ENCODE assay signal across 14 cellular contexts in the genomic region with DNA sequence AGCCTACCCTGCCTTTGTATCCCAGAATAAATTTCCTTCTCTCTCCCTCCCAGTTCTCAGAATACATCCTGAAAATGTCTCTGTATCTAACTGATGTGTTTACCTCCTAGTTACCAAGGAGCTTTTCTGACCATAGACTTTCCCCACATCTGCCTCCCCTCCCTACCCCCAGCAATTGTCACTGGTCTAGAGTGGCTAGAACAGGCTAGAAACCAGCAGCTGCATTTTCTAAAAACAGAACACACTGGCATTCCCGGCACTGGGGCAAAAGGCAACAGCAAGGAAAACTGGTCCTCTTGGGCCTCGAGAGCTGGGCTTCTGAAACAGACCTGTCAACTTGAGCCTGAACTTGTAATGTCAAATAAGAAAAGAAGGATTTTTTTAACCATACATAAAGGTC. TPM values are rescaled to one million over a fixed set of nuclear protein-coding genes. Genes with fewer than 3 reads are reported as not detected.
"Had no signal": no experiment of that assay in that cellular context is flagged by ENCODE, and none has a peak within 500 bp of the region (broad histone marks: within the 10 kb centered on the region; RNA-seq: fewer than 3 reads in every experiment).

No MANE protein-coding gene starts in this region.

- H3K27me3 ChIP-seq: brain microvascular endothelial cell, neural progenitor cell, ovary, stomach, vagina had no signal

- DNase-seq: activated CD4-positive, alpha-beta T cell treated with anti-CD3 and anti-CD28 coated beads, Interleukin-2, amount 50 U/mL, for 4 hours; activated CD4-positive, CD25-positive, alpha-beta regulatory T cell treated with anti-CD3 and anti-CD28 coated beads, Interleukin-2, amount 50 U/mL, for 72 hours; activated T-cell treated with anti-CD3 and anti-CD28 coated beads, Interleukin-2, amount 50 U/mL, for 1 hour; amniotic stem cell; brain microvascular endothelial cell; dermis blood vessel endothelial cell; immature natural killer cell; ovary; stimulated activated CD4-positive, alpha-beta T cell treated with anti-CD3 and anti-CD28 coated beads, Interleukin-15, amount 100 ng/mL, for 24 hours; stomach had no signal

- H3K36me3 ChIP-seq: brain microvascular endothelial cell, neural progenitor cell, ovary, stomach, vagina had no signal

- H3K4me3 ChIP-seq: neural progenitor cell, ovary, stomach, vagina had no signal

- ATAC-seq: left colon had no signal

- H3K4me2 ChIP-seq: neural progenitor cell had no signal

- H3K9ac ChIP-seq: neural progenitor cell had no signal

- H3K27ac ChIP-seq: brain microvascular endothelial cell, neural progenitor cell, ovary, stomach, vagina had no signal

- H2AFZ ChIP-seq: neural progenitor cell had no signal

- H3K4me1 ChIP-seq: neural progenitor cell, stomach, vagina had no signal

RNA-seq across cellular contexts. Expression of a gene that starts 16.4 kb away (rescaled TPM):
- total RNA-seq: dermis blood vessel endothelial cell, epithelial cell of proximal tubule had no signal
